8 cellular contexts compared by ENCODE assay signal in the genomic region with DNA sequence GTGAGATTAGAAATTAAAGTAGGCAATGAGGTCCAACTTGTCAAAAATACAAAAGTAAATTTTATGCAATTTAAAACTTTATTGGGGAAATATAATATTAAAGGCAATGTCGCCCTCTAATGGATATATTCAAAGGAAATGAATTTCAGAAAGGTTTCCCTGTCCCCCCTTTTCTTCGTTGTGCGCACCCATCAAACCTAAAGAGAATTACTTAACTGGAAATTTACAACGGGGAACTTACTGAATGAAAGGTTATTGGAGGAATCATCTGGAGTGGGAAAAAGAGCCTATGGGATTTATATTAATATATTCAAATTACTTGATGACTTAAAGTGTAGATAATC. TPM values are rescaled to one million over a fixed set of nuclear protein-coding genes. Genes with fewer than 3 reads are reported as not detected.
DNase-seq lines count a peak whose midpoint lies in the region; ATAC-seq and TF ChIP-seq lines count a peak whose summit lies in the region.

No MANE protein-coding gene starts in this region.

- POLR2A ChIA-PET in activated CD8-positive, alpha-beta T cell treated with anti-CD3 and anti-CD28 coated beads, Interleukin-2, amount 10 ng/mL, durations not matched to agents 7 days and 5 days (lab: Charles Lee): no interaction called here

- intact Hi-C loops in left lung (cut with DNase I) (loop anchor here in 1 of 2 donors (2.0 kb wide), 1 partner anchor 185 kb away; no protein-coding TSS in a partner anchor), transverse colon (cut with DNase I; ENCODE audit: low total_unique reads) (loop anchor here (2.0 kb wide), 1 partner anchor 185 kb away; no protein-coding TSS in a partner anchor)

- TF ChIP-seq POLR2A in transverse colon (IDR thresholded peaks at IDR 0.05): no peak

- H3K27ac ChIP-seq in left lung (no peak overlapping the region), transverse colon (peak overlapping the region in 1 of 4 donors; percentile 91)

- ATAC-seq in activated CD8-positive, alpha-beta T cell treated with anti-CD3 and anti-CD28 coated beads, Interleukin-2, amount 10 ng/mL, durations not matched to agents 7 days and 5 days: no peak
- ATAC-seq in left lung (no peak), HG03457 (IDR thresholded peaks at IDR 0.05; ENCODE audit: unreplicated experiment) (no peak)

- TF ChIP-seq CTCF in left lung (IDR thresholded peaks at IDR 0.05) (peak; percentile 2 to 5), transverse colon (IDR thresholded peaks at IDR 0.05) (peak; percentile 15 to 59 (median 27))

- H3K36me3 ChIP-seq in left lung (no peaks in the 10 kb centered on the region), transverse colon (no peaks in the 10 kb centered on the region)

- no peaks in the 10 kb centered on the region for H3K9me3 ChIP-seq in left lung
- H3K9me3 ChIP-seq in transverse colon: no peaks in the 10 kb centered on the region

- H3K27me3 Mint-ChIP-seq in activated naive CD4-positive, alpha-beta T cell treated with anti-CD3 and anti-CD28 coated beads, Interleukin-2, amount 10 ng/mL, durations not matched to agents 7 days and 5 days: peaks cover 43% of the 10 kb centered on the region
- H3K27me3 Mint-ChIP-seq in activated CD8-positive, alpha-beta T cell treated with anti-CD3 and anti-CD28 coated beads, Interleukin-2, amount 10 ng/mL, durations not matched to agents 7 days and 5 days (ENCODE audit: low read depth): peaks cover 39% of the 10 kb centered on the region

- H3K4me1 ChIP-seq in left lung (peaks cover 12 to 39% of the 10 kb centered on the region in 2 donors), transverse colon (peaks cover 13 to 26% (median 22%) of the 10 kb centered on the region in 4 donors)

- H3K27ac Mint-ChIP-seq in activated naive CD4-positive, alpha-beta T cell treated with anti-CD3 and anti-CD28 coated beads, Interleukin-2, amount 10 ng/mL, durations not matched to agents 7 days and 5 days: no peak overlapping the region
- no peak overlapping the region for H3K27ac Mint-ChIP-seq in activated CD8-positive, alpha-beta T cell treated with anti-CD3 and anti-CD28 coated beads, Interleukin-2, amount 10 ng/mL, durations not matched to agents 7 days and 5 days

- in situ Hi-C loops in transverse colon (cut with MboI; ENCODE audit: low pct_ligation_motif_present in 1 of 4, low pct_unique_long_range_greater_than_20kb in 1 of 4, low sequenced_read_pairs in 3 of 4): loop anchor here in 2 of 4 donors (25.0 kb wide), 3 partner anchors 372 to 522 kb away; no protein-coding TSS in a partner anchor

- H3K9me3 Mint-ChIP-seq in activated naive CD4-positive, alpha-beta T cell treated with anti-CD3 and anti-CD28 coated beads, Interleukin-2, amount 10 ng/mL, durations not matched to agents 7 days and 5 days: no peaks in the 10 kb centered on the region
- no peaks in the 10 kb centered on the region for H3K9me3 Mint-ChIP-seq in activated CD8-positive, alpha-beta T cell treated with anti-CD3 and anti-CD28 coated beads, Interleukin-2, amount 10 ng/mL, durations not matched to agents 7 days and 5 days (ENCODE audit: insufficient read depth)

- no peak for DNase-seq in activated naive CD4-positive, alpha-beta T cell treated with anti-CD3 and anti-CD28 coated beads, Interleukin-2, amount 10 ng/mL, durations not matched to agents 7 days and 5 days
- no peak for DNase-seq in activated naive CD4-positive, alpha-beta T cell treated with Interleukin-2 at 50 U/mL for 16 hours
- DNase-seq in activated CD8-positive, alpha-beta T cell treated with anti-CD3 and anti-CD28 coated beads, Interleukin-2, amount 10 ng/mL, durations not matched to agents 7 days and 5 days: peak; percentile 38
- DNase-seq in left lung: no peak
- no peak for DNase-seq in transverse colon
- no peak for DNase-seq in stimulated activated CD8-positive, alpha-beta memory T cell treated with anti-CD3 and anti-CD28 coated beads, Interleukin-4, amount 100 ng/mL, for 48 hours
- DNase-seq in Ammon's horn (ENCODE audit: low spot score): no peak

- CTCF ChIA-PET in activated naive CD4-positive, alpha-beta T cell treated with anti-CD3 and anti-CD28 coated beads, Interleukin-2, amount 10 ng/mL, durations not matched to agents 7 days and 5 days (lab: Charles Lee): no interaction called here
- CTCF ChIA-PET in activated CD8-positive, alpha-beta T cell treated with anti-CD3 and anti-CD28 coated beads, Interleukin-2, amount 10 ng/mL, durations not matched to agents 7 days and 5 days (lab: Charles Lee): no interaction called here

- TF ChIP-seq EP300 in transverse colon (IDR thresholded peaks at IDR 0.05; ENCODE audit: low read depth): no peak

- H3K4me3 Mint-ChIP-seq in activated naive CD4-positive, alpha-beta T cell treated with anti-CD3 and anti-CD28 coated beads, Interleukin-2, amount 10 ng/mL, durations not matched to agents 7 days and 5 days: peak overlapping the region; percentile 76
- H3K4me3 Mint-ChIP-seq in activated CD8-positive, alpha-beta T cell treated with anti-CD3 and anti-CD28 coated beads, Interleukin-2, amount 10 ng/mL, durations not matched to agents 7 days and 5 days: peak overlapping the region; percentile 78

- H3K36me3 Mint-ChIP-seq in activated naive CD4-positive, alpha-beta T cell treated with anti-CD3 and anti-CD28 coated beads, Interleukin-2, amount 10 ng/mL, durations not matched to agents 7 days and 5 days: no peaks in the 10 kb centered on the region
- H3K36me3 Mint-ChIP-seq in activated CD8-positive, alpha-beta T cell treated with anti-CD3 and anti-CD28 coated beads, Interleukin-2, amount 10 ng/mL, durations not matched to agents 7 days and 5 days (ENCODE audit: low read depth): no peaks in the 10 kb centered on the region

- H3K27me3 ChIP-seq in left lung: peaks cover 0 to 30% of the 10 kb centered on the region in 2 donors
- peaks cover 13% of the 10 kb centered on the region for H3K27me3 ChIP-seq in transverse colon

- H3K4me3 ChIP-seq in left lung (peak overlapping the region in 1 of 2 donors; percentile 59), transverse colon (peak overlapping the region in 3 of 4 donors; percentile 37 to 62 (median 43))

- WGBS in transverse colon (ENCODE audit: low coverage in 1 of 2), 2 donors: 3% methylated on average over 4 of the region's 4 CpGs

- peaks cover 31% of the 10 kb centered on the region for H3K4me1 Mint-ChIP-seq in activated naive CD4-positive, alpha-beta T cell treated with anti-CD3 and anti-CD28 coated beads, Interleukin-2, amount 10 ng/mL, durations not matched to agents 7 days and 5 days
- peaks cover 38% of the 10 kb centered on the region for H3K4me1 Mint-ChIP-seq in activated CD8-positive, alpha-beta T cell treated with anti-CD3 and anti-CD28 coated beads, Interleukin-2, amount 10 ng/mL, durations not matched to agents 7 days and 5 days (ENCODE audit: low read depth)

RNA-seq across cellular contexts. Expression of a gene that starts 1.7 kb away (rescaled TPM):
- total RNA-seq in activated CD8-positive, alpha-beta T cell treated with anti-CD3 and anti-CD28 coated beads, Interleukin-2, amount 10 ng/mL, durations not matched to agents 7 days and 5 days: under 1 TPM; 0.97 TPM
- total RNA-seq in left lung (1 to 10 TPM; 2.4 to 6.9 TPM), transverse colon (10 to 100 TPM in 3 of 4 donors, under 1 TPM in 1; 0.60 to 41.9 (median 20.7) TPM)
